ENCODE assay signal across 1 cellular context in genomic region chr10:35464805-35465456, GRCh38.
TF ChIP-seq lines count a peak whose summit lies in the region.

No MANE protein-coding gene starts in this region.

TF ChIP-seq in HepG2, 621 proteins besides CTCF, POLR2A, EP300 and RAD21 (continued from another document):
- TF ChIP-seq TFDP1 (CRISPR knock-in tag; IDR thresholded peaks at IDR 0.05; ENCODE audit: borderline replicate concordance) (no peak), ZBTB43 (CRISPR knock-in tag; conservative IDR thresholded peaks at IDR 0.05) (no peak), ZNF260 (CRISPR knock-in tag; IDR thresholded peaks at IDR 0.05; ENCODE audit: borderline replicate concordance, low read depth) (no peak)
